In the genomic region with DNA sequence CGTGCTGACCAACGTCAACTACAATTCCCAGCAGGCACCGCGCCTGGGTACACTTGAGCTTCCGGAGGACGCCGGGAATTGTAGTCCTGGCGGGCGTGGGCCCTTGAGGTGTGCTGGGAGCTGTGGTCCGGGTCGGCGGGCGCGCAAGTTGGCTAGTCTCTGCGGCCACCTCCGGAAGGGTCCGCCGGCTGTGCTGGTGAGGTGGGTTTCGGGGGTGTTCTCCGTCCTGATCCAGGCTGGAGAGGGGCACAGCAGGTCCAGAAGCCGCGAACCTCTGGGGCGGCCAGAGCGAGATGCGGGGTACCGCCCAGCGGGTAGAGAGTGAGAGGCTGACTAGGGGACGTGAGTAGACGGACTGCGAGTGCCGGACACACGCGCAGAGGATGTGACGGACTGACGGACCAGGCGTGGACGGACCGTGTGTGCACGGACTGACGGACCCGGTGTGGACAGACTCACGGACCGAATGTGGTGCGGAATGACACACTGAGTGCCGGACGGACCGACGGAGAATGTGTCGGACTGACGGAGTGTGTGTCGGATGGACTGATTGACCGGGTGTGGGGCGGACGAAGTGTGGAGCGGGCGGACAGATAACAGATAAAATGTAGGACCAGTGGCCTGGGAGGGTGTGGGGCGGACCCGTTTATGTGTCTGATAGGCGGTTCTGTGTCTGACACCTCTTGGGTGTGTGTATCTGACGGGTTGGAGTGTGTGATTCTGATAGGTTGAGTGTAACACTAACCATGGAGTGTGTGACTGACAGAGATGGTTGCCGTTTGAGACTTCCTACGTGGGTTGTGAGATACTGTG, we compare ENCODE assay signal across 1 cellular context.
TF ChIP-seq lines count a peak whose summit lies in the region.

Gene ZSCAN22, plus strand, starts transcription at position 81 of the 813 bp plus-strand sequence. CDS start 7,809 bp downstream, outside the sequence.

TF ChIP-seq in WTC11, 78 proteins besides CTCF, POLR2A, EP300 and RAD21 (continued from another document):
- TF ChIP-seq STAT6 (CRISPR knock-in tag; conservative IDR thresholded peaks at IDR 0.05; ENCODE audit: low read depth) (no peak), ZNF317 (CRISPR knock-in tag; IDR thresholded peaks at IDR 0.05; ENCODE audit: borderline replicate concordance, low read depth) (no peak), TEAD1 (CRISPR knock-in tag; IDR thresholded peaks at IDR 0.05) (no peak; the same call in none of the 2 replicates), ESRRA (CRISPR knock-in tag; IDR thresholded peaks at IDR 0.05; ENCODE audit: borderline replicate concordance) (peak; percentile 62; the same call in 1 of the 2 replicates), NFATC4 (CRISPR knock-in tag; IDR thresholded peaks at IDR 0.05) (no peak)
